Comparison of ENCODE assay signal across 1 cellular context in the genomic region with DNA sequence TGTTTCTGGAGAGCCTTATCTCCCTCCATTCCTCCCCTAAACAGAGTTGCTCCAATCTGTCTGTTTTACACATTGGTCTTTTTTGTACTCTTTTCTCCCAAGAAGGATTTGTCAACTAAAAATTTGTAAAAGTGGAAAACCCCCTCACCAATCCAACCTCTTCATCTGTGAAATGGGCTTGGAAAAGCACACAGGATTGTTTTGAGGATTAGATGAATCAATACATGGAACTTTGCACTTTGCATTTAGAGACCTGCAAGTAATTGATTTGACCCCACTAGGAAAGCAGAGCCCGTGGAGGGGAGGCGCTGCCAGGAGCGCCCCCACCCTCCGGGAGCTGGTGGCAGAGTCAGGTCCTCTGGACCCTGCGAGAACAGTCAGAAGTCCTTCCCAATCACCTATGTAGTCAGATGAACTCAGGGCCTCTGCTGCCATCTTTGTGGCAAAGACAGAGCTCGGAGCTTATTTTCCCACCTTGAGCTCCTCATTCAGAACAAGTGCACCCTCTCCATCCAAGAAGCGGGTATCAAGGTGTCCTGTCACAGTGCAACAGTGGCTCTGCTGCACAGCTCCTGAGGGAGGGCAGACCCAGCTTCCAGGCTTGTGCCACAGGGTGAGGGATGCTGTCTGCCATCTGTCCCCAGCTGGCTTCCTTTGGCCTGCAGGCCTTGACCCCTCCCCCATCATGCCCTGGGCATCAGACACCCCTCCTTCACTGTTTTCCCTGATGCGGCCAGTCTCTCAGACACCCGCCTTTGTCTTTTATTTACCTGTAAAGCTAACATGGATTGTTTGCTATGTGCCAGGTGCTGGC.
TF ChIP-seq lines count a peak whose summit lies in the region.

No MANE protein-coding gene starts in this region.

TF ChIP-seq in IMR-90, 13 proteins besides CTCF, POLR2A, EP300 and RAD21:
- TF ChIP-seq FOS (IDR thresholded peaks at IDR 0.05; ENCODE audit: low read depth, low read length) (no peak), RCOR1 (IDR thresholded peaks at IDR 0.05; ENCODE audit: insufficient replicate concordance, low read length) (no peak), NFE2L2 (IDR thresholded peaks at IDR 0.05; ENCODE audit: low read depth, low read length) (no peak), MXI1 (IDR thresholded peaks at IDR 0.05; ENCODE audit: borderline replicate concordance, low read depth, low read length) (no peak), SMC3 (IDR thresholded peaks at IDR 0.05; ENCODE audit: low read depth, low read length) (no peak), MAZ (IDR thresholded peaks at IDR 0.05; ENCODE audit: borderline replicate concordance, low read depth, low read length) (no peak), RFX5 (IDR thresholded peaks at IDR 0.05; ENCODE audit: low read depth, low read length) (no peak)
TF ChIP-seq in IMR-90: peak in this region for 0.
